Comparison of ENCODE assay signal across 10 cellular contexts in the genomic region with DNA sequence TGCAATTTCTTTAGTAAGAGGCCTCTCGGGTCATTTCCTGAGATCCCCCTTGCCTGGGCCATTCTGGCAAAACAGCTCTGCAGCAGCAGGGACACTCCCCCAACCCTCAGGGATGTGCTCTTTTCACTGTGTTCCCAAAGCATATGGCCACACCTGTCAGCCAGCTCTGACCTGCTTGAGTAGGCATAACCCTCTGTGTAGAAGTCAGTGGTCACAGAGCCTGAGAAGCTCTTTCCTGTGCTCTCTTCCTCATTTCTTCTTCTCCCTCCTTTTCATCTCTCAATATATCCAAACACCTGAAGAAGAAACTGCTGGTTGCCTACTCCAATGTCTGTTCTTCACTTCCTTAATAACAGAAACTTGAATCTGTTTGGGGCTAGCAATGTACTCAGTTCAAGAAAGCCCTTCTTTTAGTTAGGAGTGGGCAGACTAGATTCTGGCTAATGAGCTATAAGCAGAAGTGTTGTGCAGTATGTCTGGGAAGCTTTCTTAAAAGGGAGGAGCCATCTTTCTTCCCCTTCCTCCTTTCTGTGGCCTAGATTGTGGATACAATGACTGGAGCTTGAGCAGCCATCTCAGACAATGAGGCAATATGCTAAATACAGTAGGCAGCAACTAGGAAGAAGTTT.
DNase-seq lines count a peak whose midpoint lies in the region; ATAC-seq and TF ChIP-seq lines count a peak whose summit lies in the region.
"Had no signal": no experiment of that assay in that cellular context is flagged by ENCODE, and none has a peak within 500 bp of the region (broad histone marks: within the 10 kb centered on the region; RNA-seq: fewer than 3 reads in every experiment).

No MANE protein-coding gene starts in this region.

- H3K36me3 Mint-ChIP-seq in dendritic cell treated with granulocyte-macrophage colony-stimulating factor and Interleukin-4, amounts not matched to agents 40 ng/mL and 50 ng/mL, for 4 days (ENCODE audit: low read depth): no peaks in the 10 kb centered on the region

- no peaks in the 10 kb centered on the region for H3K9me3 ChIP-seq in WERI-Rb-1 (ENCODE audit: severe bottlenecking)
- H3K9me3 ChIP-seq: A549 had no signal

- H3K27me3 ChIP-seq in WERI-Rb-1 (ENCODE audit: insufficient read depth, low read depth, severe bottlenecking): peaks cover 3% of the 10 kb centered on the region

- peak overlapping the region; percentile 73 for H3K27ac Mint-ChIP-seq in dendritic cell treated with granulocyte-macrophage colony-stimulating factor and Interleukin-4, amounts not matched to agents 40 ng/mL and 50 ng/mL, for 4 days
- H3K27ac Mint-ChIP-seq: activated naive CD4-positive, alpha-beta T cell treated with anti-CD3 and anti-CD28 coated beads for 36 hours had no signal

- intact Hi-C loops in dendritic cell treated with granulocyte-macrophage colony-stimulating factor and Interleukin-4, amounts not matched to agents 40 ng/mL and 50 ng/mL, for 4 days (cut with micrococcal nuclease): no loop called here

- TF ChIP-seq CTCF in WERI-Rb-1 (IDR thresholded peaks at IDR 0.05; ENCODE audit: low read depth, low read length): no peak

- H3K27me3 Mint-ChIP-seq in dendritic cell treated with granulocyte-macrophage colony-stimulating factor and Interleukin-4, amounts not matched to agents 40 ng/mL and 50 ng/mL, for 4 days: no peaks in the 10 kb centered on the region

- no peaks in the 10 kb centered on the region for H3K36me3 ChIP-seq in WERI-Rb-1

- H3K4me1 Mint-ChIP-seq in dendritic cell treated with granulocyte-macrophage colony-stimulating factor and Interleukin-4, amounts not matched to agents 40 ng/mL and 50 ng/mL, for 4 days (ENCODE audit: low read depth): peaks cover 38% of the 10 kb centered on the region

- no peak overlapping the region for H3K4me3 ChIP-seq in WERI-Rb-1 (ENCODE audit: low read depth, low read length)
- H3K4me3 ChIP-seq: A549 had no signal

- no peak overlapping the region for H3K27ac ChIP-seq in WERI-Rb-1

- ATAC-seq in GM21390 (IDR thresholded peaks at IDR 0.05; ENCODE audit: unreplicated experiment) (peak; percentile 81), HG03378 (IDR thresholded peaks at IDR 0.05; ENCODE audit: unreplicated experiment) (peak; percentile 79)
- ATAC-seq: A549 had no signal

- no peak overlapping the region for H3K4me3 Mint-ChIP-seq in dendritic cell treated with granulocyte-macrophage colony-stimulating factor and Interleukin-4, amounts not matched to agents 40 ng/mL and 50 ng/mL, for 4 days
- H3K4me3 Mint-ChIP-seq: activated naive CD4-positive, alpha-beta T cell treated with anti-CD3 and anti-CD28 coated beads for 36 hours had no signal

- no peaks in the 10 kb centered on the region for H3K9me3 Mint-ChIP-seq in dendritic cell treated with granulocyte-macrophage colony-stimulating factor and Interleukin-4, amounts not matched to agents 40 ng/mL and 50 ng/mL, for 4 days
- H3K9me3 Mint-ChIP-seq: activated naive CD4-positive, alpha-beta T cell treated with anti-CD3 and anti-CD28 coated beads for 36 hours had no signal

- DNase-seq in AML-193 (lab: John Stamatoyannopoulos, UW): peak; percentile 36 to 44
- no peak for DNase-seq in AG20443 (ENCODE audit: low spot score)
- DNase-seq in WERI-Rb-1: no peak
- DNase-seq in AG08396 (ENCODE audit: low spot score): no peak
- DNase-seq in NCI-H146 treated with DMSO at 0.1 percent for 48 hours (lab: John Stamatoyannopoulos, UW; ENCODE audit: unreplicated experiment): no peak
- DNase-seq: activated naive CD4-positive, alpha-beta T cell treated with anti-CD3 and anti-CD28 coated beads for 36 hours had no signal

Comparison
In these comparisons a context has a peak if more than half of its experiments do, and no peak if none do; other contexts are left out.
1. DNase-seq: peak in AML-193 (2 of 2); none in AG20443 (single experiment), WERI-Rb-1 (single experiment), AG08396 (single experiment) and NCI-H146 treated with DMSO at 0.1 percent for 48 hours (single experiment).